ENCODE assay signal across 10 cellular contexts in genomic region chr15:31230630-31231485, GRCh38.
DNase-seq lines count a peak whose midpoint lies in the region; ATAC-seq lines count a peak whose summit lies in the region.
"Had no signal": no experiment of that assay in that cellular context is flagged by ENCODE, and none has a peak within 500 bp of the region (broad histone marks: within the 10 kb centered on the region; RNA-seq: fewer than 3 reads in every experiment).

No MANE protein-coding gene starts in this region.

- peak; percentile 83 for DNase-seq in naive B cell
- DNase-seq in NCI-H1930 (lab: John Stamatoyannopoulos, UW) = no peak
- DNase-seq in inferior parietal cortex (ENCODE audit: extremely low spot score) = no peak
- no peak for DNase-seq in activated CD4-positive, alpha-beta T cell treated with anti-CD3 and anti-CD28 coated beads, Interleukin-2, amount 50 U/mL, for 4 hours
- DNase-seq: effector CD4-positive, alpha-beta T cell; left cardiac atrium; NCI-H446 treated with DMSO at 0.1 percent for 48 hours had no signal

- peaks cover 0 to 4% (median 0%) of the 10 kb centered on the region in 7 donors for H3K9me3 Mint-ChIP-seq in naive B cell

- H3K4me3 Mint-ChIP-seq in naive B cell = peak overlapping the region; percentile 74 to 93 (median 88)

- no peaks in the 10 kb centered on the region for H3K27me3 Mint-ChIP-seq in naive B cell

- ATAC-seq in GM18867 (IDR thresholded peaks at IDR 0.05; ENCODE audit: unreplicated experiment) = peak; percentile 83
- ATAC-seq in GM21529 (IDR thresholded peaks at IDR 0.05; ENCODE audit: unreplicated experiment) = peak; percentile 76
- ATAC-seq in HG03439 (IDR thresholded peaks at IDR 0.05; ENCODE audit: unreplicated experiment) = peak; percentile 76
- peak; percentile 93 to 94 for ATAC-seq in naive B cell (ENCODE audit: low read depth in 2 of 2)
- ATAC-seq: left cardiac atrium had no signal

- peaks cover 65 to 98% (median 78%) of the 10 kb centered on the region in 3 donors for H3K4me1 Mint-ChIP-seq in naive B cell

- no peaks in the 10 kb centered on the region for H3K36me3 Mint-ChIP-seq in naive B cell

- peak overlapping the region; percentile 92 to 99 (median 97) for H3K27ac Mint-ChIP-seq in naive B cell
